ENCODE assay signal across 15 cellular contexts in the genomic region with DNA sequence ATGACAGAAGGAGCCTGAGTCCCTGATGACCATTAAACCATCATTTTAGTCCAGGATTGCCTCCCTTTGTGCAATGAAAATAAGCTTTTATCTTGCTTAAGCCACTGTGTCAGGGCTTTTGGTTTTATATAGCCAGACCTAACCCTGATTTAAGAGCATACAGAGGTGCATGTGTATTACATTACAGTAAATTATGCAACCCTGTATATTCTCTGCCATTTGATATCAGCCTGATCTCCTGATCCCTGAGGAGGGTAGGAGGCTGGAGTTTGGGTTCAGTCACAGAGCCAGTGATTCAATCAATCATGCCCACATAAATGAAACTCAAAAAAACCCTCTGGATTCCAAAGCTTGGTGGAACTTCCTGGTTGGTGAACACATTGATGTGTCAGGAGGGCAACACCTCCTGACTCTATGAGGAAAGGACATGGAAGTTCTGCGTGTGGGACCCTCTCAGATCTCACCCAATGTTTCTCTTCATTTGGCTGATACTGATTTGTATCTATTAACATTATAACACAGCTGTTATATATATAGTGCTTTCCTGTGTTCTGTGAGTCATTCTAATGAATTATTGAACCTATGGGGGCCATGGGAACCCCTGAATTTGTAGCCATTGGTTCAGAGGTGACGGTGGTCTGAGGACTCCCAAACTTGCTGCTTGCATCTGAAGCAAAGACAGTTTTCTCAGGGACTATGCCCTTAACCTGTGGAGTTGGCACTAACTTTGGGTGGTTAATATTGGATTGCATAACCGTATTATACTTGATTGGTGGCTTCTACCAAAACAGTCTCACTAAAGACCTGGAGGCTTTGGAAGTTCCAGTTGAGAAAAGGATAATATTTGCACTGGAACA.
"Had no signal": no experiment of that assay in that cellular context is flagged by ENCODE, and none has a peak within 500 bp of the region (broad histone marks: within the 10 kb centered on the region; RNA-seq: fewer than 3 reads in every experiment).

No MANE protein-coding gene starts in this region.

- H3K9me3 ChIP-seq: left lung, SJSA1 had no signal

- H3K27ac ChIP-seq: left lung, neural progenitor cell, parathyroid adenoma, SJSA1 had no signal

- DNase-seq: activated CD8-positive, alpha-beta memory T cell treated with anti-CD3 and anti-CD28 coated beads, Interleukin-2, amount 50 U/mL, for 4 hours; activated CD8-positive, alpha-beta T cell treated with anti-CD3 and anti-CD28 coated beads for 36 hours; foreskin fibroblast; left lung; SW 1271; T-helper 9 cell; trophoblast cell had no signal

- H3K9me3 Mint-ChIP-seq: activated CD8-positive, alpha-beta T cell treated with anti-CD3 and anti-CD28 coated beads for 36 hours; brain; dendritic cell treated with granulocyte-macrophage colony-stimulating factor and Interleukin-4, amounts not matched to agents 40 ng/mL and 50 ng/mL, for 4 days; memory B cell; neural progenitor cell; stimulated activated effector memory CD8-positive, alpha-beta T cell treated with anti-CD3 and anti-CD28 coated beads, Interleukin-12 subunit alpha, Interleukin-12 subunit beta, amount 100 ng/mL, for 72 hours had no signal

- H3K9ac ChIP-seq: neural progenitor cell, parathyroid adenoma had no signal

- H3K36me3 Mint-ChIP-seq: brain; memory B cell; neural progenitor cell; stimulated activated effector memory CD8-positive, alpha-beta T cell treated with anti-CD3 and anti-CD28 coated beads, Interleukin-12 subunit alpha, Interleukin-12 subunit beta, amount 100 ng/mL, for 72 hours had no signal

- H3K27me3 ChIP-seq: left lung, neural progenitor cell, SJSA1 had no signal

- H3K36me3 ChIP-seq: left lung, neural progenitor cell, SJSA1 had no signal

- H3K27ac Mint-ChIP-seq: activated CD8-positive, alpha-beta T cell treated with anti-CD3 and anti-CD28 coated beads for 36 hours; dendritic cell treated with granulocyte-macrophage colony-stimulating factor and Interleukin-4, amounts not matched to agents 40 ng/mL and 50 ng/mL, for 4 days; memory B cell; neural progenitor cell; stimulated activated effector memory CD8-positive, alpha-beta T cell treated with anti-CD3 and anti-CD28 coated beads, Interleukin-12 subunit alpha, Interleukin-12 subunit beta, amount 100 ng/mL, for 72 hours had no signal

- H3K4me3 Mint-ChIP-seq: activated CD8-positive, alpha-beta T cell treated with anti-CD3 and anti-CD28 coated beads for 36 hours; brain; dendritic cell treated with granulocyte-macrophage colony-stimulating factor and Interleukin-4, amounts not matched to agents 40 ng/mL and 50 ng/mL, for 4 days; memory B cell; neural progenitor cell; stimulated activated effector memory CD8-positive, alpha-beta T cell treated with anti-CD3 and anti-CD28 coated beads, Interleukin-12 subunit alpha, Interleukin-12 subunit beta, amount 100 ng/mL, for 72 hours had no signal

- ATAC-seq: esophagus mucosa; left lung; stimulated activated effector memory CD8-positive, alpha-beta T cell treated with anti-CD3 and anti-CD28 coated beads, Interleukin-12 subunit alpha, Interleukin-12 subunit beta, amount 100 ng/mL, for 72 hours had no signal

- H3K4me3 ChIP-seq: left lung, neural progenitor cell, SJSA1 had no signal

- H3K4me1 ChIP-seq: left lung, neural progenitor cell, parathyroid adenoma, SJSA1 had no signal

- H3K4me1 Mint-ChIP-seq: memory B cell; stimulated activated effector memory CD8-positive, alpha-beta T cell treated with anti-CD3 and anti-CD28 coated beads, Interleukin-12 subunit alpha, Interleukin-12 subunit beta, amount 100 ng/mL, for 72 hours had no signal
